In genomic region chr14:40099316-40099715, GRCh38 we compare ENCODE assay signal across 14 cellular contexts.
"Had no signal": no experiment of that assay in that cellular context is flagged by ENCODE, and none has a peak within 500 bp of the region (broad histone marks: within the 10 kb centered on the region; RNA-seq: fewer than 3 reads in every experiment).

No MANE protein-coding gene starts in this region.

- H3K9ac ChIP-seq: neural progenitor cell had no signal

- H3K4me2 ChIP-seq: neural progenitor cell had no signal

- H3K9me3 ChIP-seq: ovary, right atrium auricular region had no signal

- H3K27ac ChIP-seq: heart left ventricle, neural progenitor cell, ovary, right atrium auricular region had no signal

- H3K36me3 ChIP-seq: heart left ventricle, neural progenitor cell, ovary, right atrium auricular region had no signal

- H3K4me3 ChIP-seq: heart left ventricle, neural progenitor cell, ovary, right atrium auricular region had no signal

- H3K4me1 ChIP-seq: heart left ventricle, neural progenitor cell, right atrium auricular region had no signal

- DNase-seq: effector memory CD4-positive, alpha-beta T cell; heart left ventricle; hippocampal formation; kidney glomerular epithelial cell; natural killer cell; nucleus accumbens; ovary; small intestine; stimulated activated CD4-positive, alpha-beta T cell treated with anti-CD3 and anti-CD28 coated beads, Interleukin-12 subunit alpha, Interleukin-12 subunit beta, amount 100 ng/mL, for 4 hours; stimulated activated CD4-positive, alpha-beta T cell treated with anti-CD3 and anti-CD28 coated beads, Interleukin-2, amount 100 ng/mL, for 48 hours; stimulated activated naive CD4-positive, alpha-beta T cell treated with Interleukin-2 at 50 U/mL for 16 hours; trophoblast cell had no signal

- H3K27me3 ChIP-seq: heart left ventricle, neural progenitor cell, ovary, right atrium auricular region had no signal
